In the genomic region with DNA sequence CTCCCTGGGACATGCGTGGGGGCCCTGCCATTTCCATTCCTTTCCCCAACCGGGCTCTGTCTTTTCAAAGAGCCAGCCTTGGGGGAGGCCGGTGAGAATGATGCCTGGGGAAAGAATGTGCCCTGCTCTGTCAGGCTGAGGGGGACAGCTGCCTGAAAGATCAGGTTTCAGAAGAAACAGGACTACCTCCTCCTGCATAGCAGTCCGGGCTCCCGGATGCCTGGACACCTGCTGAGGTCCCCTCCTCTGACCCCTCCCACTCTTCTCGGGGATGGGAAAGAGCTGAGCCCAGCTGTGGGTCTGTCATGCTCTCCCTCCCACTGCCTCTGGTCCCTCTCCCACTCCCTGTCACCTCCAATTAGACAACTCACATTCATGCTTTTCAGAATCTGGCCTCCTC, we compare ENCODE assay signal across 15 cellular contexts. TPM values are rescaled to one million over a fixed set of nuclear protein-coding genes. Genes with fewer than 3 reads are reported as not detected.
DNase-seq lines count a peak whose midpoint lies in the region; ATAC-seq, FAIRE-seq and TF ChIP-seq lines count a peak whose summit lies in the region.
"Had no signal": no experiment of that assay in that cellular context is flagged by ENCODE, and none has a peak within 500 bp of the region (broad histone marks: within the 10 kb centered on the region; RNA-seq: fewer than 3 reads in every experiment).

No MANE protein-coding gene starts in this region.

- POLR2A ChIA-PET in HEK293T (lab: Yijun Ruan, JAX) = interaction anchor here (1.7 to 2.8 kb wide), 2 partner anchors 10 to 201 kb away, joined by 4 to 12 read pairs; partner anchors contain the start of gene PUS3

- CTCF ChIA-PET in HEK293T (lab: Yijun Ruan, JAX) = no interaction called here

- TF ChIP-seq POLR2A in gastroesophageal sphincter (IDR thresholded peaks at IDR 0.05) (no peak), esophagus squamous epithelium (IDR thresholded peaks at IDR 0.05) (no peak)

- under 1% methylated on average over 6 of the region's 6 CpGs for WGBS in HUES64
- 91 to 95% methylated on average over 4 to 6 of the region's 6 CpGs for WGBS in gastroesophageal sphincter (ENCODE audit: low coverage in 1 of 2), 2 donors
- WGBS in esophagus squamous epithelium, 2 donors = 72 to 84% methylated on average over 3 to 4 of the region's 6 CpGs

- H3K36me3 ChIP-seq in HUES64 (ENCODE audit: insufficient read depth, low read length) = no peaks in the 10 kb centered on the region
- no peaks in the 10 kb centered on the region for H3K36me3 ChIP-seq in kidney (ENCODE audit: control insufficient read depth in 1 of 2, insufficient read depth in 2 of 2, low read length in 2 of 2)
- no peaks in the 10 kb centered on the region for H3K36me3 ChIP-seq in gastroesophageal sphincter
- H3K36me3 ChIP-seq in esophagus squamous epithelium = no peaks in the 10 kb centered on the region
- H3K36me3 ChIP-seq: heart left ventricle had no signal

- H3K4me3 ChIP-seq in HUES64 (ENCODE audit: low read length) (no peak overlapping the region), kidney (ENCODE audit: low read length in 2 of 2) (no peak overlapping the region), gastroesophageal sphincter (no peak overlapping the region), esophagus squamous epithelium (no peak overlapping the region)
- H3K4me3 ChIP-seq: heart left ventricle, smooth muscle cell, testis had no signal

- DNase-seq in DMS 273 (lab: John Stamatoyannopoulos, UW; ENCODE audit: unreplicated experiment) = peak; percentile 79
- DNase-seq in NCI-H526 (lab: John Stamatoyannopoulos, UW) = peak; percentile 63 to 95
- DNase-seq in iPS-NIHi11 (ENCODE audit: low spot score) = peak; percentile 93
- DNase-seq in kidney = no peak
- DNase-seq in esophagus squamous epithelium (lab: John Stamatoyannopoulos, UW) = no peak
- DNase-seq in HEK293T (ENCODE audit: extremely low spot score) = no peak
- DNase-seq: activated naive CD8-positive, alpha-beta T cell treated with anti-CD3 and anti-CD28 coated beads, Interleukin-2, amount 10 ng/mL, durations not matched to agents 7 days and 5 days; heart left ventricle; Kasumi-1; testis had no signal

- H3K27me3 ChIP-seq in HUES64 (ENCODE audit: insufficient read depth, low read length) = no peaks in the 10 kb centered on the region
- no peaks in the 10 kb centered on the region for H3K27me3 ChIP-seq in gastroesophageal sphincter
- peaks cover 0 to 18% (median 0%) of the 10 kb centered on the region in 4 donors for H3K27me3 ChIP-seq in esophagus squamous epithelium
- H3K27me3 ChIP-seq: heart left ventricle, testis had no signal

- TF ChIP-seq CTCF in kidney (IDR thresholded peaks at IDR 0.05; ENCODE audit: borderline replicate concordance, extremely low read depth, insufficient read depth) (no peak), gastroesophageal sphincter (IDR thresholded peaks at IDR 0.05) (no peak), esophagus squamous epithelium (IDR thresholded peaks at IDR 0.05) (no peak)

- ATAC-seq in gastroesophageal sphincter = no peak
- ATAC-seq: heart left ventricle had no signal

- TF ChIP-seq EP300 in gastroesophageal sphincter (IDR thresholded peaks at IDR 0.05) = no peak

- intact Hi-C loops in kidney (cut with DNase I) (no loop called here), esophagus squamous epithelium (cut with DNase I) (no loop called here)

- peaks cover 47% of the 10 kb centered on the region for H3K4me1 ChIP-seq in HUES64 (ENCODE audit: insufficient read depth, low read length)
- no peaks in the 10 kb centered on the region for H3K4me1 ChIP-seq in kidney (ENCODE audit: control insufficient read depth in 1 of 2, insufficient read depth in 1 of 2, low read depth in 1 of 2, low read length in 2 of 2)
- peaks cover 0 to 21% (median 0%) of the 10 kb centered on the region in 3 donors for H3K4me1 ChIP-seq in gastroesophageal sphincter
- peaks cover 0 to 6% (median 0%) of the 10 kb centered on the region in 3 donors for H3K4me1 ChIP-seq in esophagus squamous epithelium

- H3K9me3 ChIP-seq in HUES64 (ENCODE audit: insufficient read depth, low read depth, low read length) = no peaks in the 10 kb centered on the region
- no peaks in the 10 kb centered on the region for H3K9me3 ChIP-seq in kidney (ENCODE audit: control insufficient read depth in 1 of 2, low read length in 2 of 2)
- H3K9me3 ChIP-seq in gastroesophageal sphincter = no peaks in the 10 kb centered on the region
- no peaks in the 10 kb centered on the region for H3K9me3 ChIP-seq in esophagus squamous epithelium
- H3K9me3 ChIP-seq: heart left ventricle, testis had no signal

- FAIRE-seq in kidney (lab: Jason Lieb, UNC) = no peak

- no peak overlapping the region for H3K9ac ChIP-seq in HUES64 (ENCODE audit: low read depth, low read length)
- no peak overlapping the region for H3K9ac ChIP-seq in kidney (ENCODE audit: low read length in 2 of 2)

- peak overlapping the region; percentile 85 for H3K27ac ChIP-seq in HUES64 (ENCODE audit: low read depth, low read length)
- no peak overlapping the region for H3K27ac ChIP-seq in kidney (ENCODE audit: low read depth in 2 of 2, low read length in 2 of 2)
- H3K27ac ChIP-seq in gastroesophageal sphincter = no peak overlapping the region
- H3K27ac ChIP-seq in esophagus squamous epithelium = no peak overlapping the region
- H3K27ac ChIP-seq: C4-2B, epithelial cell of prostate, heart left ventricle, testis had no signal

TF ChIP-seq in HEK293T, 16 proteins besides CTCF, POLR2A, EP300 and RAD21:
- TF ChIP-seq ZNF384 (IDR thresholded peaks at IDR 0.05) = no peak
- TF ChIP-seq, protein P1, sequence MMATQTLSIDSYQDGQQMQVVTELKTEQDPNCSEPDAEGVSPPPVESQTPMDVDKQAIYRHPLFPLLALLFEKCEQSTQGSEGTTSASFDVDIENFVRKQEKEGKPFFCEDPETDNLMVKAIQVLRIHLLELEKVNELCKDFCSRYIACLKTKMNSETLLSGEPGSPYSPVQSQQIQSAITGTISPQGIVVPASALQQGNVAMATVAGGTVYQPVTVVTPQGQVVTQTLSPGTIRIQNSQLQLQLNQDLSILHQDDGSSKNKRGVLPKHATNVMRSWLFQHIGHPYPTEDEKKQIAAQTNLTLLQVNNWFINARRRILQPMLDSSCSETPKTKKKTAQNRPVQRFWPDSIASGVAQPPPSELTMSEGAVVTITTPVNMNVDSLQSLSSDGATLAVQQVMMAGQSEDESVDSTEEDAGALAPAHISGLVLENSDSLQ (IDR thresholded peaks at IDR 0.05) = no peak
- no peak for TF ChIP-seq CTBP1 (IDR thresholded peaks at IDR 0.05; ENCODE audit: borderline replicate concordance)
- no peak for TF ChIP-seq BHLHE40 (IDR thresholded peaks at IDR 0.05; ENCODE audit: borderline replicate concordance)

RNA-seq across cellular contexts. Expression of gene CDON, which starts 41.8 kb away (rescaled TPM):
- 14.9 TPM for polyA plus RNA-seq in HUES64 (2013, experiment 1 of 2)
- 21.2 TPM for polyA plus RNA-seq in HUES64 (2013, experiment 2 of 2)
- total RNA-seq in kidney (4.0 TPM), gastroesophageal sphincter (10 to 100 TPM; 14.2 to 40.9 (median 29.1) TPM), esophagus squamous epithelium (1 to 10 TPM; 2.5 to 5.5 (median 3.4) TPM)
- 0.45 TPM for polyA plus RNA-seq in kidney (ENCODE audit: insufficient read depth, low read depth, low replicate concordance)

Comparison
In these comparisons a context has a peak if more than half of its experiments do, and no peak if none do; other contexts are left out.
1. DNase-seq: peak in DMS 273 (single experiment), NCI-H526 (2 of 2) and iPS-NIHi11 (single experiment); none in kidney (single experiment), esophagus squamous epithelium (single experiment) and HEK293T (single experiment).